17 cellular contexts compared by ENCODE assay signal in genomic region chr9:125393426-125393825, GRCh38.
DNase-seq lines count a peak whose midpoint lies in the region; ATAC-seq and TF ChIP-seq lines count a peak whose summit lies in the region.
"Had no signal": no experiment of that assay in that cellular context is flagged by ENCODE, and none has a peak within 500 bp of the region (broad histone marks: within the 10 kb centered on the region; RNA-seq: fewer than 3 reads in every experiment).

No MANE protein-coding gene starts in this region.

- H3K4me2 ChIP-seq in PC-9: no peak overlapping the region

- ATAC-seq in activated CD8-positive, alpha-beta memory T cell treated with anti-CD3 and anti-CD28 coated beads, Interleukin-2, amount 10 ng/mL, durations not matched to agents 7 days and 5 days: peak; percentile 30
- peak; percentile 56 for ATAC-seq in HG03439 (IDR thresholded peaks at IDR 0.05; ENCODE audit: unreplicated experiment)
- ATAC-seq in stimulated activated effector memory CD8-positive, alpha-beta T cell treated with anti-CD3 and anti-CD28 coated beads, Interleukin-12 subunit alpha, Interleukin-12 subunit beta, amount 100 ng/mL, for 72 hours: peak; percentile 83

- H2AFZ ChIP-seq in PC-9: no peak overlapping the region

- H3K27me3 ChIP-seq in PC-9 (ENCODE audit: insufficient read depth, low read depth): no peaks in the 10 kb centered on the region
- H3K27me3 ChIP-seq: MG63 had no signal

- no peaks in the 10 kb centered on the region for H3K9me3 ChIP-seq in PC-9 (ENCODE audit: insufficient read depth, low read depth)
- H3K9me3 ChIP-seq: MG63, prostate gland had no signal

- CTCF ChIA-PET in activated CD8-positive, alpha-beta memory T cell treated with anti-CD3 and anti-CD28 coated beads, Interleukin-2, amount 10 ng/mL, durations not matched to agents 7 days and 5 days (lab: Charles Lee): interaction anchor here (1.6 kb wide), 1 partner anchor 14 kb away, joined by 5 read pairs; no protein-coding TSS in a partner anchor
- CTCF ChIA-PET in PC-9 (lab: Charles Lee): no interaction called here

- H3K4me3 Mint-ChIP-seq in activated CD8-positive, alpha-beta memory T cell treated with anti-CD3 and anti-CD28 coated beads, Interleukin-2, amount 10 ng/mL, durations not matched to agents 7 days and 5 days: no peak overlapping the region
- no peak overlapping the region for H3K4me3 Mint-ChIP-seq in stimulated activated effector memory CD8-positive, alpha-beta T cell treated with anti-CD3 and anti-CD28 coated beads, Interleukin-12 subunit alpha, Interleukin-12 subunit beta, amount 100 ng/mL, for 72 hours
- H3K4me3 Mint-ChIP-seq in endothelial cell (ENCODE audit: unreplicated experiment): no peak overlapping the region
- H3K4me3 Mint-ChIP-seq: activated CD4-positive, alpha-beta T cell treated with anti-CD3 and anti-CD28 coated beads, Interleukin-2, amount 10 ng/mL, durations not matched to agents 7 days and 5 days; memory B cell; natural killer cell treated with Interleukin-12 subunit alpha and Interleukin-12 subunit beta and Interleukin-15 and Interleukin-18, amount 100 ng/mL, for 72 hours had no signal

- H3K4me1 Mint-ChIP-seq in activated CD8-positive, alpha-beta memory T cell treated with anti-CD3 and anti-CD28 coated beads, Interleukin-2, amount 10 ng/mL, durations not matched to agents 7 days and 5 days: no peaks in the 10 kb centered on the region
- H3K4me1 Mint-ChIP-seq in stimulated activated effector memory CD8-positive, alpha-beta T cell treated with anti-CD3 and anti-CD28 coated beads, Interleukin-12 subunit alpha, Interleukin-12 subunit beta, amount 100 ng/mL, for 72 hours: no peaks in the 10 kb centered on the region
- no peaks in the 10 kb centered on the region for H3K4me1 Mint-ChIP-seq in endothelial cell (ENCODE audit: unreplicated experiment)
- H3K4me1 Mint-ChIP-seq: activated CD4-positive, alpha-beta T cell treated with anti-CD3 and anti-CD28 coated beads, Interleukin-2, amount 10 ng/mL, durations not matched to agents 7 days and 5 days; memory B cell had no signal

- H3K79me2 ChIP-seq in PC-9 (ENCODE audit: low read depth): no peaks in the 10 kb centered on the region

- no peak overlapping the region for H3K27ac ChIP-seq in PC-9
- H3K27ac ChIP-seq: prostate gland, SK-N-MC had no signal

- POLR2A ChIA-PET in PC-9 (lab: Charles Lee; ENCODE audit: unreplicated experiment): no interaction called here

- no peak overlapping the region for H3K27ac Mint-ChIP-seq in activated CD8-positive, alpha-beta memory T cell treated with anti-CD3 and anti-CD28 coated beads, Interleukin-2, amount 10 ng/mL, durations not matched to agents 7 days and 5 days
- no peak overlapping the region for H3K27ac Mint-ChIP-seq in stimulated activated effector memory CD8-positive, alpha-beta T cell treated with anti-CD3 and anti-CD28 coated beads, Interleukin-12 subunit alpha, Interleukin-12 subunit beta, amount 100 ng/mL, for 72 hours
- H3K27ac Mint-ChIP-seq in endothelial cell (ENCODE audit: unreplicated experiment): no peak overlapping the region
- H3K27ac Mint-ChIP-seq: activated CD4-positive, alpha-beta T cell treated with anti-CD3 and anti-CD28 coated beads, Interleukin-2, amount 10 ng/mL, durations not matched to agents 7 days and 5 days; memory B cell; natural killer cell treated with Interleukin-12 subunit alpha and Interleukin-12 subunit beta and Interleukin-15 and Interleukin-18, amount 100 ng/mL, for 72 hours had no signal

- no peaks in the 10 kb centered on the region for H3K4me1 ChIP-seq in PC-9 (replicated peaks; ENCODE audit: insufficient read depth)
- H3K4me1 ChIP-seq: prostate gland had no signal

- H3K36me3 ChIP-seq in PC-9 (ENCODE audit: low read depth): no peaks in the 10 kb centered on the region
- H3K36me3 ChIP-seq: MG63, prostate gland had no signal

- intact Hi-C loops in PC-9 (cut with micrococcal nuclease; ENCODE audit: unreplicated experiment): no loop called here

- BruUV-seq in PC-9 (replicated peaks; lab: Mats Ljungman, UMichigan): no TSS peak

- no peaks in the 10 kb centered on the region for H3K9me3 Mint-ChIP-seq in activated CD8-positive, alpha-beta memory T cell treated with anti-CD3 and anti-CD28 coated beads, Interleukin-2, amount 10 ng/mL, durations not matched to agents 7 days and 5 days (ENCODE audit: low read depth)
- no peaks in the 10 kb centered on the region for H3K9me3 Mint-ChIP-seq in stimulated activated effector memory CD8-positive, alpha-beta T cell treated with anti-CD3 and anti-CD28 coated beads, Interleukin-12 subunit alpha, Interleukin-12 subunit beta, amount 100 ng/mL, for 72 hours
- no peaks in the 10 kb centered on the region for H3K9me3 Mint-ChIP-seq in endothelial cell (ENCODE audit: unreplicated experiment)
- H3K9me3 Mint-ChIP-seq: activated CD4-positive, alpha-beta T cell treated with anti-CD3 and anti-CD28 coated beads, Interleukin-2, amount 10 ng/mL, durations not matched to agents 7 days and 5 days; natural killer cell treated with Interleukin-12 subunit alpha and Interleukin-12 subunit beta and Interleukin-15 and Interleukin-18, amount 100 ng/mL, for 72 hours had no signal

- H4K20me1 ChIP-seq in PC-9 (ENCODE audit: insufficient read depth): no peaks in the 10 kb centered on the region

- no peaks in the 10 kb centered on the region for H3F3A ChIP-seq in PC-9 (ENCODE audit: insufficient read depth, low read depth)

- no peaks in the 10 kb centered on the region for H3K27me3 Mint-ChIP-seq in activated CD8-positive, alpha-beta memory T cell treated with anti-CD3 and anti-CD28 coated beads, Interleukin-2, amount 10 ng/mL, durations not matched to agents 7 days and 5 days
- peaks cover 3% of the 10 kb centered on the region for H3K27me3 Mint-ChIP-seq in endothelial cell (ENCODE audit: unreplicated experiment)
- H3K27me3 Mint-ChIP-seq: activated CD4-positive, alpha-beta T cell treated with anti-CD3 and anti-CD28 coated beads, Interleukin-2, amount 10 ng/mL, durations not matched to agents 7 days and 5 days had no signal

- no peaks in the 10 kb centered on the region for H3K9me2 ChIP-seq in PC-9 (ENCODE audit: insufficient read depth)

- H3K36me3 Mint-ChIP-seq in activated CD8-positive, alpha-beta memory T cell treated with anti-CD3 and anti-CD28 coated beads, Interleukin-2, amount 10 ng/mL, durations not matched to agents 7 days and 5 days: no peaks in the 10 kb centered on the region
- H3K36me3 Mint-ChIP-seq in stimulated activated effector memory CD8-positive, alpha-beta T cell treated with anti-CD3 and anti-CD28 coated beads, Interleukin-12 subunit alpha, Interleukin-12 subunit beta, amount 100 ng/mL, for 72 hours: no peaks in the 10 kb centered on the region
- no peaks in the 10 kb centered on the region for H3K36me3 Mint-ChIP-seq in endothelial cell (ENCODE audit: low read depth, unreplicated experiment)
- H3K36me3 Mint-ChIP-seq: memory B cell; natural killer cell treated with Interleukin-12 subunit alpha and Interleukin-12 subunit beta and Interleukin-15 and Interleukin-18, amount 100 ng/mL, for 72 hours had no signal

- DNase-seq in activated CD8-positive, alpha-beta memory T cell treated with anti-CD3 and anti-CD28 coated beads, Interleukin-2, amount 10 ng/mL, durations not matched to agents 7 days and 5 days: no peak
- no peak for DNase-seq in activated CD8-positive, alpha-beta memory T cell treated with anti-CD3 and anti-CD28 coated beads, Interleukin-2, amount 50 U/mL, for 48 hours
- DNase-seq in astrocyte of the hippocampus (ENCODE audit: low read depth, low spot score): peak; percentile 46
- no peak for DNase-seq in stimulated activated effector memory CD8-positive, alpha-beta T cell treated with anti-CD3 and anti-CD28 coated beads, Interleukin-12 subunit alpha, Interleukin-12 subunit beta, amount 100 ng/mL, for 72 hours (ENCODE audit: low spot score in 2 of 2)
- no peak for DNase-seq in endothelial cell (ENCODE audit: low spot score)
- no peak for DNase-seq in PC-9
- DNase-seq in SHP77 treated with DMSO at 0.1 percent for 48 hours (lab: John Stamatoyannopoulos, UW): no peak
- DNase-seq: activated CD4-positive, alpha-beta T cell treated with anti-CD3 and anti-CD28 coated beads, Interleukin-2, amount 10 ng/mL, durations not matched to agents 7 days and 5 days; amniotic stem cell; DMS53; MG63; NCI-H187 had no signal

- H3K4me3 ChIP-seq in PC-9: no peak overlapping the region
- H3K4me3 ChIP-seq: MG63, prostate gland, SK-N-MC had no signal

- TF ChIP-seq CTCF in endothelial cell (IDR thresholded peaks at IDR 0.05; ENCODE audit: unreplicated experiment) (no peak), PC-9 (conservative IDR thresholded peaks at IDR 0.05) (no peak)

Comparison
In these comparisons a context has a peak if more than half of its experiments do, and no peak if none do; other contexts are left out.
1. ATAC-seq: peak in every context shown above with its lines; median percentile 83 in stimulated activated effector memory CD8-positive, alpha-beta T cell treated with anti-CD3 and anti-CD28 coated beads, Interleukin-12 subunit alpha, Interleukin-12 subunit beta, amount 100 ng/mL, for 72 hours; 56 in HG03439; 30 in activated CD8-positive, alpha-beta memory T cell treated with anti-CD3 and anti-CD28 coated beads, Interleukin-2, amount 10 ng/mL, durations not matched to agents 7 days and 5 days.